17 cellular contexts compared by ENCODE assay signal in genomic region chr2:48213646-48214045, GRCh38.
DNase-seq lines count a peak whose midpoint lies in the region; ATAC-seq lines count a peak whose summit lies in the region.
"Had no signal": no experiment of that assay in that cellular context is flagged by ENCODE, and none has a peak within 500 bp of the region (broad histone marks: within the 10 kb centered on the region; RNA-seq: fewer than 3 reads in every experiment).

No MANE protein-coding gene starts in this region.

- no peak overlapping the region for H3K4ac ChIP-seq in mesendoderm (ENCODE audit: low read depth, low read length)

- H4K8ac ChIP-seq in mesendoderm (ENCODE audit: low read depth, low read length), result no peak overlapping the region

- no peak overlapping the region for H4K5ac ChIP-seq in mesendoderm (ENCODE audit: low read length)

- no peak overlapping the region for H3K18ac ChIP-seq in mesendoderm (ENCODE audit: low read length)

- no peak for ATAC-seq in HG02884 (IDR thresholded peaks at IDR 0.05; ENCODE audit: unreplicated experiment)
- ATAC-seq: CD8-positive, alpha-beta T cell; GM23338; HCT116 had no signal

- no peak overlapping the region for H2BK5ac ChIP-seq in mesendoderm (ENCODE audit: low read length)

- DNase-seq in NCI-H524 (lab: John Stamatoyannopoulos, UW) (peak; percentile 89 to 97), NCI-H82 treated with DMSO at 0.1 percent for 48 hours (lab: John Stamatoyannopoulos, UW; ENCODE audit: unreplicated experiment) (peak; percentile 98), mesendoderm (peak; percentile 30), T1000 (lab: John Stamatoyannopoulos, UW) (no peak), 8988T (no peak)
- DNase-seq: Caco-2; CD4-positive, CD25-positive, alpha-beta regulatory T cell; CD8-positive, alpha-beta T cell; DMS53; DMS79 treated with DMSO at 0.1 percent for 48 hours; GF-D8; H9 had no signal

- no peaks in the 10 kb centered on the region for H3K4me1 ChIP-seq in mesendoderm (ENCODE audit: control insufficient read depth, low read depth, low read length)
- H3K4me1 ChIP-seq: BLaER1, Caco-2 had no signal

- H3K79me1 ChIP-seq in mesendoderm (ENCODE audit: low read length), result no peaks in the 10 kb centered on the region

- H3K9ac ChIP-seq in mesendoderm (ENCODE audit: low read length), result no peak overlapping the region
- H3K9ac ChIP-seq: BLaER1 had no signal

- no CpG with 5 or more reads among the region's 3 CpGs for WGBS in mesendoderm (ENCODE audit: extremely low coverage, insufficient coverage, low lambda C conversion rate)

- no peak overlapping the region for H3K4me3 ChIP-seq in mesendoderm (ENCODE audit: low read length)
- H3K4me3 ChIP-seq: BLaER1, GM23338 had no signal

- H3K27ac ChIP-seq in mesendoderm (ENCODE audit: low read depth, low read length), result no peak overlapping the region
- H3K27ac ChIP-seq: BLaER1, C4-2B had no signal

- H3K79me2 ChIP-seq in mesendoderm (ENCODE audit: control insufficient read depth, insufficient read depth, low read length), result no peaks in the 10 kb centered on the region

- no peak overlapping the region for H2AK5ac ChIP-seq in mesendoderm (ENCODE audit: low read length)

- no peaks in the 10 kb centered on the region for H3K27me3 ChIP-seq in mesendoderm (ENCODE audit: insufficient read depth, low read length, poor library complexity)
- H3K27me3 ChIP-seq: BLaER1 had no signal

- no peak overlapping the region for H3K4me2 ChIP-seq in mesendoderm (ENCODE audit: low read length)
- H3K4me2 ChIP-seq: BLaER1, GM23338 had no signal

- H3K56ac ChIP-seq in mesendoderm (ENCODE audit: low read length), result no peak overlapping the region

- no peaks in the 10 kb centered on the region for H3K36me3 ChIP-seq in mesendoderm (ENCODE audit: control insufficient read depth, insufficient read depth, low read length)
- H3K36me3 ChIP-seq: BLaER1 had no signal

- no peak overlapping the region for H2BK120ac ChIP-seq in mesendoderm (ENCODE audit: low read depth, low read length)

- H2BK15ac ChIP-seq in mesendoderm (replicated peaks; ENCODE audit: low read depth), result no peak overlapping the region

- H3K23ac ChIP-seq in mesendoderm (ENCODE audit: low read length), result no peak overlapping the region

Comparison
In these comparisons a context has a peak if more than half of its experiments do, and no peak if none do; other contexts are left out.
1. DNase-seq: peak in NCI-H524 (2 of 2), NCI-H82 treated with DMSO at 0.1 percent for 48 hours (single experiment) and mesendoderm (single experiment); none in T1000 (single experiment) and 8988T (single experiment).